In the genomic region with DNA sequence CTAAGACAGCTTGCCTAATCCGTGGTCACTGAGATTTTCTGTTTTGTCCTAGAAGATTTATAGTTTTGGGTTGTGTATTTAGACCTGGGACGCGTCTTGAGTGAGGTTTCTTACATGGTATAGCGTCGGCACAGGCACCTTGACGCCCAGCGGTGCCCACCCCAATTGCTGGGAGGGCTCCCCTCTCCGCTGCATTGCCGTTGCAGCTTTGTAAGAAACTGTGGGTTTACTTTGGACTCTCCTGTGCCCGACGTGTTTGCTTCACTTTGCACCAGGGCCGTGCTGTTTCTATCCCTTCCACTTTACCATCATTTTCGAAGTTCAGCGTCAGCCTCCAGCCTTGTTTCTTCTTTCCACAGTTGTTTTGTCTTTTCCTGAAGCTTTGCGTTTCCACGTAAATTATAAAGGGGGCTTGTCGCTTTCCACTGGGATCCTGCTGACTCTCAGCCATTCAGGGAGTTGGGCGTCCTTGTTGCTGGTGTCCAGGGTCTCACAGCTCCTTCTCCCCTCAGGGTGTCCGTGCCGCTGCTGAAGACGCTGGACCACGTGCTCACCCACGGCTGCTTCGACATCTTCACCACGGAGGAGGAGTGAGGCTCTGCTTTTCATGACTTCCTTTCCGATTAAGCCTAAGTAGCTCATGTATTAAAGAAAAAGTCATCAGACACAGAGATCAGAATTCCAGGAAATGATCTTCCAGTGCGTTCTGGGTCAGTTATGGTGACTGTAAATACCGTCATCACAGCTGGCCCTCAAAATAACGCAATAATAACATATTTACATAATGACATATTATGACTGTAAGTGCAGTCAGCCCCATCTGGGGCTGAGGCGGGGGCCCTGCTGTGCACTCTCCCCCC, we compare ENCODE assay signal across 1 cellular context.
TF ChIP-seq lines count a peak whose summit lies in the region.

No MANE protein-coding gene starts in this region.

TF ChIP-seq in WTC11, 78 proteins besides CTCF, POLR2A, EP300 and RAD21 (continued from another document):
- TF ChIP-seq, protein P1, sequence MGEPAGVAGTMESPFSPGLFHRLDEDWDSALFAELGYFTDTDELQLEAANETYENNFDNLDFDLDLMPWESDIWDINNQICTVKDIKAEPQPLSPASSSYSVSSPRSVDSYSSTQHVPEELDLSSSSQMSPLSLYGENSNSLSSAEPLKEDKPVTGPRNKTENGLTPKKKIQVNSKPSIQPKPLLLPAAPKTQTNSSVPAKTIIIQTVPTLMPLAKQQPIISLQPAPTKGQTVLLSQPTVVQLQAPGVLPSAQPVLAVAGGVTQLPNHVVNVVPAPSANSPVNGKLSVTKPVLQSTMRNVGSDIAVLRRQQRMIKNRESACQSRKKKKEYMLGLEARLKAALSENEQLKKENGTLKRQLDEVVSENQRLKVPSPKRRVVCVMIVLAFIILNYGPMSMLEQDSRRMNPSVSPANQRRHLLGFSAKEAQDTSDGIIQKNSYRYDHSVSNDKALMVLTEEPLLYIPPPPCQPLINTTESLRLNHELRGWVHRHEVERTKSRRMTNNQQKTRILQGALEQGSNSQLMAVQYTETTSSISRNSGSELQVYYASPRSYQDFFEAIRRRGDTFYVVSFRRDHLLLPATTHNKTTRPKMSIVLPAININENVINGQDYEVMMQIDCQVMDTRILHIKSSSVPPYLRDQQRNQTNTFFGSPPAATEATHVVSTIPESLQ (CRISPR knock-in tag; IDR thresholded peaks at IDR 0.05), result no peak
- TF ChIP-seq NR1H2 (CRISPR knock-in tag; IDR thresholded peaks at IDR 0.05), result no peak
- TF ChIP-seq FOXK1 (CRISPR knock-in tag; IDR thresholded peaks at IDR 0.05), result no peak
- no peak for TF ChIP-seq ESRRA (CRISPR knock-in tag; IDR thresholded peaks at IDR 0.05; ENCODE audit: borderline replicate concordance)
- TF ChIP-seq, protein P2, sequence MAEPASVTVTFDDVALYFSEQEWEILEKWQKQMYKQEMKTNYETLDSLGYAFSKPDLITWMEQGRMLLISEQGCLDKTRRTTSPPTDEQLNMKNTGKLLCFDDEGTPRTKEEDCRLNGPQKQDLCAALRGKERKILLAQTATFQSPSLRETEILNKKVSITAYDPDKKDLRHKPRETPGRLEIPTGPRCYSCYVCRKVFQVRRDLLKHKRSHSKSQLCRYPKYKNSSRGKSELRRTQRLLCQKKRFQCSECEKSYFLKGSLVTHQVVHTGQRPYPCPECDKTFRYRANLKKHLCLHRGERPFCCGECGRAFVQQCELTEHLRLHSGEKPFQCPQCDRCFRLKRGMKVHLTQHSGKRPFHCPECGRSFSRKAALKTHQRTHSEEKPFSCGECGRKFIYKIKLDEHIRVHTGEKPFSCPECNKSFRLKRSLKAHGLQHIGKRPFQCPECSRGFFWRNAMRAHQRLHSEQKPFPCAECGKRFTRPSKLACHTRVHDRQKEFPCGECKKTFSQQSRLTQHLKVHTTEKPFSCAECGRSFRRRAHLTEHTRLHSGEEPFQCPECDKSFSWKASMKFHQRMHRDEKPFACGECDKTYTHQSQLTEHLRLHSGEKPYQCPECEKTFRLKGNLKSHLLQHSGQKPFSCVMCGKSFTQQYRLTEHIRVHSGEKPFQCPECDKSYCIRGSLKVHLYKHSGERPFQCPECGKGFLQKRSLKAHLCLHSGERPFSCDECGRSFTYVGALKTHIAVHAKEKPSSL (CRISPR knock-in tag; conservative IDR thresholded peaks at IDR 0.05), result no peak
- TF ChIP-seq ZNF138 (CRISPR knock-in tag; conservative IDR thresholded peaks at IDR 0.05), result no peak
- no peak for TF ChIP-seq NFE2L1 (CRISPR knock-in tag; IDR thresholded peaks at IDR 0.05)
- TF ChIP-seq, protein P3, sequence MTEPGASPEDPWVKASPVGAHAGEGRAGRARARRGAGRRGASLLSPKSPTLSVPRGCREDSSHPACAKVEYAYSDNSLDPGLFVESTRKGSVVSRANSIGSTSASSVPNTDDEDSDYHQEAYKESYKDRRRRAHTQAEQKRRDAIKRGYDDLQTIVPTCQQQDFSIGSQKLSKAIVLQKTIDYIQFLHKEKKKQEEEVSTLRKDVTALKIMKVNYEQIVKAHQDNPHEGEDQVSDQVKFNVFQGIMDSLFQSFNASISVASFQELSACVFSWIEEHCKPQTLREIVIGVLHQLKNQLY (CRISPR knock-in tag; IDR thresholded peaks at IDR 0.05), result no peak
- TF ChIP-seq, protein P4, sequence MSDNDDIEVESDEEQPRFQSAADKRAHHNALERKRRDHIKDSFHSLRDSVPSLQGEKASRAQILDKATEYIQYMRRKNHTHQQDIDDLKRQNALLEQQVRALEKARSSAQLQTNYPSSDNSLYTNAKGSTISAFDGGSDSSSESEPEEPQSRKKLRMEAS (CRISPR knock-in tag; IDR thresholded peaks at IDR 0.05), result no peak
- no peak for TF ChIP-seq JUN (CRISPR knock-in tag; IDR thresholded peaks at IDR 0.05)
- TF ChIP-seq, protein P5, sequence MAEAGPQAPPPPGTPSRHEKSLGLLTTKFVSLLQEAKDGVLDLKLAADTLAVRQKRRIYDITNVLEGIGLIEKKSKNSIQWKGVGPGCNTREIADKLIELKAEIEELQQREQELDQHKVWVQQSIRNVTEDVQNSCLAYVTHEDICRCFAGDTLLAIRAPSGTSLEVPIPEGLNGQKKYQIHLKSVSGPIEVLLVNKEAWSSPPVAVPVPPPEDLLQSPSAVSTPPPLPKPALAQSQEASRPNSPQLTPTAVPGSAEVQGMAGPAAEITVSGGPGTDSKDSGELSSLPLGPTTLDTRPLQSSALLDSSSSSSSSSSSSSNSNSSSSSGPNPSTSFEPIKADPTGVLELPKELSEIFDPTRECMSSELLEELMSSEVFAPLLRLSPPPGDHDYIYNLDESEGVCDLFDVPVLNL (CRISPR knock-in tag; IDR thresholded peaks at IDR 0.05; ENCODE audit: borderline replicate concordance, low read depth), result no peak
- TF ChIP-seq, protein P6, sequence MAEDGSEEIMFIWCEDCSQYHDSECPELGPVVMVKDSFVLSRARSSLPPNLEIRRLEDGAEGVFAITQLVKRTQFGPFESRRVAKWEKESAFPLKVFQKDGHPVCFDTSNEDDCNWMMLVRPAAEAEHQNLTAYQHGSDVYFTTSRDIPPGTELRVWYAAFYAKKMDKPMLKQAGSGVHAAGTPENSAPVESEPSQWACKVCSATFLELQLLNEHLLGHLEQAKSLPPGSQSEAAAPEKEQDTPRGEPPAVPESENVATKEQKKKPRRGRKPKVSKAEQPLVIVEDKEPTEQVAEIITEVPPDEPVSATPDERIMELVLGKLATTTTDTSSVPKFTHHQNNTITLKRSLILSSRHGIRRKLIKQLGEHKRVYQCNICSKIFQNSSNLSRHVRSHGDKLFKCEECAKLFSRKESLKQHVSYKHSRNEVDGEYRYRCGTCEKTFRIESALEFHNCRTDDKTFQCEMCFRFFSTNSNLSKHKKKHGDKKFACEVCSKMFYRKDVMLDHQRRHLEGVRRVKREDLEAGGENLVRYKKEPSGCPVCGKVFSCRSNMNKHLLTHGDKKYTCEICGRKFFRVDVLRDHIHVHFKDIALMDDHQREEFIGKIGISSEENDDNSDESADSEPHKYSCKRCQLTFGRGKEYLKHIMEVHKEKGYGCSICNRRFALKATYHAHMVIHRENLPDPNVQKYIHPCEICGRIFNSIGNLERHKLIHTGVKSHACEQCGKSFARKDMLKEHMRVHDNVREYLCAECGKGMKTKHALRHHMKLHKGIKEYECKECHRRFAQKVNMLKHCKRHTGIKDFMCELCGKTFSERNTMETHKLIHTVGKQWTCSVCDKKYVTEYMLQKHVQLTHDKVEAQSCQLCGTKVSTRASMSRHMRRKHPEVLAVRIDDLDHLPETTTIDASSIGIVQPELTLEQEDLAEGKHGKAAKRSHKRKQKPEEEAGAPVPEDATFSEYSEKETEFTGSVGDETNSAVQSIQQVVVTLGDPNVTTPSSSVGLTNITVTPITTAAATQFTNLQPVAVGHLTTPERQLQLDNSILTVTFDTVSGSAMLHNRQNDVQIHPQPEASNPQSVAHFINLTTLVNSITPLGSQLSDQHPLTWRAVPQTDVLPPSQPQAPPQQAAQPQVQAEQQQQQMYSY (CRISPR knock-in tag; IDR thresholded peaks at IDR 0.05), result no peak
- TF ChIP-seq, protein P7, sequence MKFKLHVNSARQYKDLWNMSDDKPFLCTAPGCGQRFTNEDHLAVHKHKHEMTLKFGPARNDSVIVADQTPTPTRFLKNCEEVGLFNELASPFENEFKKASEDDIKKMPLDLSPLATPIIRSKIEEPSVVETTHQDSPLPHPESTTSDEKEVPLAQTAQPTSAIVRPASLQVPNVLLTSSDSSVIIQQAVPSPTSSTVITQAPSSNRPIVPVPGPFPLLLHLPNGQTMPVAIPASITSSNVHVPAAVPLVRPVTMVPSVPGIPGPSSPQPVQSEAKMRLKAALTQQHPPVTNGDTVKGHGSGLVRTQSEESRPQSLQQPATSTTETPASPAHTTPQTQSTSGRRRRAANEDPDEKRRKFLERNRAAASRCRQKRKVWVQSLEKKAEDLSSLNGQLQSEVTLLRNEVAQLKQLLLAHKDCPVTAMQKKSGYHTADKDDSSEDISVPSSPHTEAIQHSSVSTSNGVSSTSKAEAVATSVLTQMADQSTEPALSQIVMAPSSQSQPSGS (CRISPR knock-in tag; IDR thresholded peaks at IDR 0.05; ENCODE audit: borderline replicate concordance, low read depth), result no peak
- no peak for TF ChIP-seq NFYB (CRISPR knock-in tag; conservative IDR thresholded peaks at IDR 0.05; ENCODE audit: low read depth)
- TF ChIP-seq, protein P8, sequence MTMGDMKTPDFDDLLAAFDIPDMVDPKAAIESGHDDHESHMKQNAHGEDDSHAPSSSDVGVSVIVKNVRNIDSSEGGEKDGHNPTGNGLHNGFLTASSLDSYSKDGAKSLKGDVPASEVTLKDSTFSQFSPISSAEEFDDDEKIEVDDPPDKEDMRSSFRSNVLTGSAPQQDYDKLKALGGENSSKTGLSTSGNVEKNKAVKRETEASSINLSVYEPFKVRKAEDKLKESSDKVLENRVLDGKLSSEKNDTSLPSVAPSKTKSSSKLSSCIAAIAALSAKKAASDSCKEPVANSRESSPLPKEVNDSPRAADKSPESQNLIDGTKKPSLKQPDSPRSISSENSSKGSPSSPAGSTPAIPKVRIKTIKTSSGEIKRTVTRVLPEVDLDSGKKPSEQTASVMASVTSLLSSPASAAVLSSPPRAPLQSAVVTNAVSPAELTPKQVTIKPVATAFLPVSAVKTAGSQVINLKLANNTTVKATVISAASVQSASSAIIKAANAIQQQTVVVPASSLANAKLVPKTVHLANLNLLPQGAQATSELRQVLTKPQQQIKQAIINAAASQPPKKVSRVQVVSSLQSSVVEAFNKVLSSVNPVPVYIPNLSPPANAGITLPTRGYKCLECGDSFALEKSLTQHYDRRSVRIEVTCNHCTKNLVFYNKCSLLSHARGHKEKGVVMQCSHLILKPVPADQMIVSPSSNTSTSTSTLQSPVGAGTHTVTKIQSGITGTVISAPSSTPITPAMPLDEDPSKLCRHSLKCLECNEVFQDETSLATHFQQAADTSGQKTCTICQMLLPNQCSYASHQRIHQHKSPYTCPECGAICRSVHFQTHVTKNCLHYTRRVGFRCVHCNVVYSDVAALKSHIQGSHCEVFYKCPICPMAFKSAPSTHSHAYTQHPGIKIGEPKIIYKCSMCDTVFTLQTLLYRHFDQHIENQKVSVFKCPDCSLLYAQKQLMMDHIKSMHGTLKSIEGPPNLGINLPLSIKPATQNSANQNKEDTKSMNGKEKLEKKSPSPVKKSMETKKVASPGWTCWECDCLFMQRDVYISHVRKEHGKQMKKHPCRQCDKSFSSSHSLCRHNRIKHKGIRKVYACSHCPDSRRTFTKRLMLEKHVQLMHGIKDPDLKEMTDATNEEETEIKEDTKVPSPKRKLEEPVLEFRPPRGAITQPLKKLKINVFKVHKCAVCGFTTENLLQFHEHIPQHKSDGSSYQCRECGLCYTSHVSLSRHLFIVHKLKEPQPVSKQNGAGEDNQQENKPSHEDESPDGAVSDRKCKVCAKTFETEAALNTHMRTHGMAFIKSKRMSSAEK (CRISPR knock-in tag; IDR thresholded peaks at IDR 0.05; ENCODE audit: borderline replicate concordance), result no peak
- TF ChIP-seq RELA (CRISPR knock-in tag; IDR thresholded peaks at IDR 0.05; ENCODE audit: borderline replicate concordance), result no peak
TF ChIP-seq in WTC11: peak in this region for 0.
